18 cellular contexts compared by ENCODE assay signal in genomic region chr1:111242805-111243523, GRCh38. TPM values are rescaled to one million over a fixed set of nuclear protein-coding genes. Genes with fewer than 3 reads are reported as not detected.
DNase-seq lines count a peak whose midpoint lies in the region; ATAC-seq and TF ChIP-seq lines count a peak whose summit lies in the region.
"Had no signal": no experiment of that assay in that cellular context is flagged by ENCODE, and none has a peak within 500 bp of the region (broad histone marks: within the 10 kb centered on the region; RNA-seq: fewer than 3 reads in every experiment).

No MANE protein-coding gene starts in this region.

- no peak for TF ChIP-seq CTCF in left ventricle myocardium inferior (IDR thresholded peaks at IDR 0.05; ENCODE audit: borderline replicate concordance)
- no peak for TF ChIP-seq CTCF in dorsolateral prefrontal cortex (IDR thresholded peaks at IDR 0.05 in 54 of 56, conservative IDR thresholded peaks at IDR 0.05 in 2 of 56; ENCODE audit: low read depth in 1 of 56, partially characterized antibody in 56 of 56)

- peaks cover 2% of the 10 kb centered on the region for H3K36me3 Mint-ChIP-seq in central memory CD8-positive, alpha-beta T cell (ENCODE audit: insufficient read depth)

- peaks cover 17% of the 10 kb centered on the region for H3K4me1 ChIP-seq in left ventricle myocardium inferior

- H3K9me3 Mint-ChIP-seq in central memory CD8-positive, alpha-beta T cell, result no peaks in the 10 kb centered on the region
- H3K9me3 Mint-ChIP-seq: HFFc6 had no signal

- H3K27ac ChIP-seq in left ventricle myocardium inferior (replicated peaks) (peak overlapping the region; percentile 32), dorsolateral prefrontal cortex (peak overlapping the region in 2 of 59 donors; percentile 3 to 59)

- H3K27me3 Mint-ChIP-seq in central memory CD8-positive, alpha-beta T cell, result no peaks in the 10 kb centered on the region

- DNase-seq in NCI-H526 (lab: John Stamatoyannopoulos, UW) (peak; percentile 87 to 88), left ventricle myocardium inferior (peak; percentile 40), sciatic nerve (ENCODE audit: low spot score) (no peak), dorsolateral prefrontal cortex (no peak), medulla oblongata (ENCODE audit: extremely low spot score) (no peak), MV-4-11 (lab: John Stamatoyannopoulos, UW) (no peak)
- DNase-seq in central memory CD8-positive, alpha-beta T cell (ENCODE audit: low spot score in 2 of 2), result no peak
- no peak for DNase-seq in stimulated activated CD4-positive, alpha-beta T cell treated with anti-CD3 and anti-CD28 coated beads, Interleukin-12 subunit alpha, Interleukin-12 subunit beta, amount 100 ng/mL, for 4 hours
- DNase-seq: CD4-positive, CD25-positive, alpha-beta regulatory T cell; EL; HFFc6; IMR-90; Karpas-422; NCI-H187 treated with DMSO at 0.1 percent for 48 hours; NCI-H446; NCI-H748 treated with DMSO at 0.1 percent for 48 hours; SK-N-SH had no signal

- H3K36me3 ChIP-seq in left ventricle myocardium inferior, result no peaks in the 10 kb centered on the region

- no peak overlapping the region for H3K4me3 Mint-ChIP-seq in central memory CD8-positive, alpha-beta T cell
- H3K4me3 Mint-ChIP-seq: CD4-positive, CD25-positive, alpha-beta regulatory T cell; HFFc6 had no signal

- intact Hi-C loops in left ventricle myocardium inferior (cut with micrococcal nuclease) (no loop called here), sciatic nerve (cut with DNase I) (no loop called here), dorsolateral prefrontal cortex (cut with DNase I) (no loop called here)

- no peak for ATAC-seq in central memory CD8-positive, alpha-beta T cell (replicated peaks; ENCODE audit: extremely low read depth, poor library complexity, severe bottlenecking)
- peak; percentile 84 for ATAC-seq in sciatic nerve

- no peaks in the 10 kb centered on the region for H3K9me3 ChIP-seq in left ventricle myocardium inferior (replicated peaks)
- H3K9me3 ChIP-seq: SK-N-SH had no signal

- H3K27ac Mint-ChIP-seq in central memory CD8-positive, alpha-beta T cell (ENCODE audit: low read depth), result peak overlapping the region; percentile 7
- H3K27ac Mint-ChIP-seq: CD4-positive, CD25-positive, alpha-beta regulatory T cell; HFFc6 had no signal

- peaks cover 9% of the 10 kb centered on the region for H3K4me1 Mint-ChIP-seq in central memory CD8-positive, alpha-beta T cell

- H3K27me3 ChIP-seq in left ventricle myocardium inferior (ENCODE audit: low read depth) (no peaks in the 10 kb centered on the region), dorsolateral prefrontal cortex (peaks cover 0 to 5% (median 0%) of the 10 kb centered on the region in 45 donors)

- H3K4me3 ChIP-seq in left ventricle myocardium inferior, result no peak overlapping the region
- no peak overlapping the region for H3K4me3 ChIP-seq in dorsolateral prefrontal cortex

RNA-seq across cellular contexts. Expression of gene CHI3L2, which starts 15.5 kb away (rescaled TPM):
- total RNA-seq in left ventricle myocardium inferior (1.1 TPM), sciatic nerve (3.3 TPM), dorsolateral prefrontal cortex (100 to 1,000 TPM in 2 of 120 experiments, 10 to 100 TPM in 44, 1 to 10 TPM in 66, under 1 TPM in 6, not detected in 2; 0.59 to 922 (median 7.4) TPM)
- total RNA-seq: H4 had no signal

RNA-seq across cellular contexts. Expression of gene DENND2D, which starts 42.5 kb away (rescaled TPM):
- total RNA-seq in left ventricle myocardium inferior (1.8 TPM), sciatic nerve (14.6 TPM), dorsolateral prefrontal cortex (10 to 100 TPM in 2 of 120 experiments, 1 to 10 TPM in 117, under 1 TPM in 1; 0.76 to 13.9 (median 3.6) TPM)

RNA-seq across cellular contexts. Expression of gene CHIA, which starts 47.7 kb away (rescaled TPM):
- total RNA-seq in left ventricle myocardium inferior, result not detected
- not detected for total RNA-seq in sciatic nerve
- total RNA-seq in dorsolateral prefrontal cortex, result not detected
- total RNA-seq: CD4-positive, CD25-positive, alpha-beta regulatory T cell; H4; HFFc6; IMR-90 had no signal

Comparison
In these comparisons a context has a peak if more than half of its experiments do, and no peak if none do; other contexts are left out.
1. DNase-seq: peak in NCI-H526 (2 of 2) and left ventricle myocardium inferior (single experiment); none in central memory CD8-positive, alpha-beta T cell (0 of 2), sciatic nerve (single experiment), dorsolateral prefrontal cortex (0 of 10), medulla oblongata (single experiment), stimulated activated CD4-positive, alpha-beta T cell treated with anti-CD3 and anti-CD28 coated beads, Interleukin-12 subunit alpha, Interleukin-12 subunit beta, amount 100 ng/mL, for 4 hours (single experiment) and MV-4-11 (single experiment).